ENCODE assay signal across 29 cellular contexts in genomic region chr16:19315889-19316288, GRCh38. TPM values are rescaled to one million over a fixed set of nuclear protein-coding genes. Genes with fewer than 3 reads are reported as not detected.
"Had no signal": no experiment of that assay in that cellular context is flagged by ENCODE, and none has a peak within 500 bp of the region (broad histone marks: within the 10 kb centered on the region; RNA-seq: fewer than 3 reads in every experiment).

No MANE protein-coding gene starts in this region.

- H3K4me3 Mint-ChIP-seq: IgD-negative memory B cell, T-cell had no signal

- H3K9me2 ChIP-seq: SK-N-SH had no signal

- H3K4me3 ChIP-seq: K562 had no signal

- H3K9me3 Mint-ChIP-seq: IgD-negative memory B cell, T-cell had no signal

- H3K27me3 Mint-ChIP-seq: IgD-negative memory B cell had no signal

- ATAC-seq: K562, Panc1, PC-3, T-cell had no signal

- H3K9me3 ChIP-seq: SK-N-SH had no signal

- H3K4me2 ChIP-seq: KMS-11, SK-N-SH had no signal

- H3K27ac ChIP-seq: KMS-11, RWPE1 had no signal

- H3K9ac ChIP-seq: KMS-11, SK-N-SH had no signal

- DNase-seq: Kasumi-1; MM.1S; MV-4-11; NCI-H1048; NCI-H1105; NCI-H1417; NCI-H1436 treated with DMSO at 0.1 percent for 48 hours; NCI-H1694 treated with DMSO at 0.1 percent for 48 hours; NCI-H1930; NCI-H2081; NCI-H2107; NCI-H524; NCI-H526 treated with DMSO at 0.1 percent for 48 hours; NCI-H774; NK-92 treated with Interleukin-12 subunit alpha and Interleukin-12 subunit beta, amount 100 ng/mL, for 24 hours; PC-3; SHP77; SK-N-SH; SW 1271; T-cell had no signal

- H3K27ac Mint-ChIP-seq: IgD-negative memory B cell, T-cell had no signal

- H3K36me3 Mint-ChIP-seq: IgD-negative memory B cell, T-cell had no signal

- H3K4me1 Mint-ChIP-seq: T-cell had no signal

RNA-seq across cellular contexts. Expression of gene CLEC19A, which starts 30.4 kb away (rescaled TPM):
- total RNA-seq: HT1080, K562, M059J, OCI-LY7, PC-3, SK-MEL-5, T-cell had no signal
- polyA plus RNA-seq: IgD-negative memory B cell, K562, SK-N-SH had no signal
